In the genomic region with DNA sequence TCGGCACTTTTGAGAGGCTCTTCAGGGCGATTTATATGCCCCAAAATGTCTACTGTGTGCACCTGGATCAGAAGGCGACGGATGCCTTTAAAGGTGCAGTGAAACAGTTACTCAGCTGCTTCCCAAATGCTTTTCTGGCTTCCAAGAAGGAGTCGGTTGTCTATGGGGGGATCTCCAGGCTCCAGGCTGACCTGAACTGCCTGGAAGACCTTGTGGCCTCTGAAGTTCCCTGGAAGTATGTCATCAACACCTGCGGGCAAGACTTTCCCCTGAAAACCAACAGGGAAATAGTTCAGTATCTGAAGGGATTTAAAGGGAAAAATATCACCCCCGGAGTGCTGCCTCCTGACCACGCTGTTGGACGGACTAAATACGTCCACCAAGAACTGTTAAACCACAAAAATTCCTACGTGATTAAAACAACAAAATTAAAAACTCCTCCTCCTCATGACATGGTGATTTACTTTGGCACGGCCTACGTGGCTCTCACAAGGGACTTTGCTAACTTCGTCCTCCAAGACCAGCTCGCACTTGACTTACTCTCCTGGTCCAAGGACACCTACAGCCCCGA, we compare ENCODE assay signal across 9 cellular contexts. TPM values are rescaled to one million over a fixed set of nuclear protein-coding genes. Genes with fewer than 3 reads are reported as not detected.
DNase-seq lines count a peak whose midpoint lies in the region; ATAC-seq and TF ChIP-seq lines count a peak whose summit lies in the region.
"Had no signal": no experiment of that assay in that cellular context is flagged by ENCODE, and none has a peak within 500 bp of the region (broad histone marks: within the 10 kb centered on the region; RNA-seq: fewer than 3 reads in every experiment).

No MANE protein-coding gene starts in this region.

- no peak for ATAC-seq in CD4-positive, CD25-positive, alpha-beta regulatory T cell (ENCODE audit: low read depth in 2 of 2)

- H3K9me3 Mint-ChIP-seq in CD4-positive, CD25-positive, alpha-beta regulatory T cell, result no peaks in the 10 kb centered on the region

- TF ChIP-seq CTCF in neutrophil (IDR thresholded peaks at IDR 0.05), result no peak

- H3K4me1 ChIP-seq in CD4-positive, CD25-positive, alpha-beta regulatory T cell (ENCODE audit: control insufficient read depth, insufficient read depth, low read length, poor library complexity, severe bottlenecking), result peaks cover 35% of the 10 kb centered on the region
- H3K4me1 ChIP-seq in neutrophil (ENCODE audit: control insufficient read depth in 1 of 2, insufficient read depth in 1 of 2, low read depth in 1 of 2, low read length in 1 of 2), result peaks cover 27 to 29% of the 10 kb centered on the region in 2 experiments
- H3K4me1 ChIP-seq: SJCRH30 had no signal

- no peaks in the 10 kb centered on the region for H3K9me3 ChIP-seq in CD4-positive, CD25-positive, alpha-beta regulatory T cell (ENCODE audit: control insufficient read depth in 2 of 2, low read length in 2 of 2)
- H3K9me3 ChIP-seq in MG63, result no peaks in the 10 kb centered on the region
- no peaks in the 10 kb centered on the region for H3K9me3 ChIP-seq in neutrophil
- H3K9me3 ChIP-seq: SJCRH30 had no signal

- peak overlapping the region; percentile 89 to 97 (median 92) for H3K4me3 Mint-ChIP-seq in CD4-positive, CD25-positive, alpha-beta regulatory T cell

- H3K4me1 Mint-ChIP-seq in CD4-positive, CD25-positive, alpha-beta regulatory T cell, result peaks cover 19 to 56% (median 42%) of the 10 kb centered on the region in 4 donors

- no peaks in the 10 kb centered on the region for H3K36me3 ChIP-seq in CD4-positive, CD25-positive, alpha-beta regulatory T cell (ENCODE audit: control insufficient read depth, insufficient read depth, low read length)
- H3K36me3 ChIP-seq in MG63 (no peaks in the 10 kb centered on the region), neutrophil (no peaks in the 10 kb centered on the region)
- H3K36me3 ChIP-seq: SJCRH30 had no signal

- peak overlapping the region; percentile 97 for H3K4me3 ChIP-seq in CD4-positive, CD25-positive, alpha-beta regulatory T cell (ENCODE audit: low read depth, low read length)
- H3K4me3 ChIP-seq in MG63 (peak overlapping the region; percentile 36), neutrophil (ENCODE audit: low read depth in 1 of 2, low read length in 1 of 2) (peak overlapping the region; percentile 53 to 54)

- peaks cover 5% of the 10 kb centered on the region for H3K27me3 Mint-ChIP-seq in CD4-positive, CD25-positive, alpha-beta regulatory T cell

- peak overlapping the region; percentile 95 to 96 (median 95) for H3K27ac Mint-ChIP-seq in CD4-positive, CD25-positive, alpha-beta regulatory T cell

- H3K27ac ChIP-seq in CD4-positive, CD25-positive, alpha-beta regulatory T cell (ENCODE audit: insufficient read depth, low read length, poor library complexity, severe bottlenecking), result peak overlapping the region; percentile 15
- peak overlapping the region; percentile 70 for H3K27ac ChIP-seq in neutrophil

- H3K27me3 ChIP-seq in CD4-positive, CD25-positive, alpha-beta regulatory T cell (ENCODE audit: control insufficient read depth, insufficient read depth, low read length), result no peaks in the 10 kb centered on the region
- H3K27me3 ChIP-seq in MG63 (no peaks in the 10 kb centered on the region), neutrophil (peaks cover 28% of the 10 kb centered on the region)
- H3K27me3 ChIP-seq: SJCRH30 had no signal

- no peaks in the 10 kb centered on the region for H3K36me3 Mint-ChIP-seq in CD4-positive, CD25-positive, alpha-beta regulatory T cell

- DNase-seq in CD4-positive, CD25-positive, alpha-beta regulatory T cell, result peak in 1 of 3 donors; percentile 23
- peak; percentile 56 for DNase-seq in MG63
- peak; percentile 23 for DNase-seq in dermis blood vessel endothelial cell
- no peak for DNase-seq in islet precursor cell
- no peak for DNase-seq in midbrain (lab: John Stamatoyannopoulos, UW)
- no peak for DNase-seq in NK-92 treated with Interleukin-12 subunit alpha and Interleukin-12 subunit beta, amount 100 ng/mL, for 24 hours (lab: John Stamatoyannopoulos, UW)
- no peak for DNase-seq in NCI-H128 (lab: John Stamatoyannopoulos, UW; ENCODE audit: unreplicated experiment)
- DNase-seq: SJCRH30 had no signal

RNA-seq across cellular contexts. Expression of a gene that starts 8.2 kb away (rescaled TPM):
- 6.9 TPM for total RNA-seq in CD4-positive, CD25-positive, alpha-beta regulatory T cell
- 1 to 10 TPM in 3 of 4 donors, under 1 TPM in 1; 0.72 to 1.9 (median 1.3) TPM for polyA plus RNA-seq in CD4-positive, CD25-positive, alpha-beta regulatory T cell
- total RNA-seq in MG63 (2014; rRNA removed; shearing (Covaris generic); ENCODE audit: low replicate concordance), result 5.6 and 6.4 TPM in 2 replicates
- total RNA-seq in dermis blood vessel endothelial cell, result 42.2 and 53.9 TPM in 2 replicates

Comparison
In these comparisons a context has a peak if more than half of its experiments do, and no peak if none do; other contexts are left out.
1. DNase-seq: peak in MG63 (single experiment) and dermis blood vessel endothelial cell (single experiment); none in islet precursor cell (single experiment), midbrain (single experiment), NK-92 treated with Interleukin-12 subunit alpha and Interleukin-12 subunit beta, amount 100 ng/mL, for 24 hours (single experiment) and NCI-H128 (single experiment).
2. H3K4me3 ChIP-seq: peak in every context shown above with its lines; median percentile 97 in CD4-positive, CD25-positive, alpha-beta regulatory T cell; 54 in neutrophil; 36 in MG63.